In genomic region chr9:128823903-128824406, GRCh38 we compare ENCODE assay signal across 22 cellular contexts. TPM values are rescaled to one million over a fixed set of nuclear protein-coding genes. Genes with fewer than 3 reads are reported as not detected.
DNase-seq lines count a peak whose midpoint lies in the region; ATAC-seq, FAIRE-seq and TF ChIP-seq lines count a peak whose summit lies in the region.
"Had no signal": no experiment of that assay in that cellular context is flagged by ENCODE, and none has a peak within 500 bp of the region (broad histone marks: within the 10 kb centered on the region; RNA-seq: fewer than 3 reads in every experiment).

No MANE protein-coding gene starts in this region.

- H4K20me1 ChIP-seq in HepG2 (ENCODE audit: insufficient read depth, low read length), result no peaks in the 10 kb centered on the region

- H3K79me2 ChIP-seq in HepG2 (ENCODE audit: insufficient read depth, low read length), result peaks cover 12% of the 10 kb centered on the region

- WGBS in HepG2 (ENCODE audit: low lambda C conversion rate), result 87% methylated on average over 2 of the region's 12 CpGs

- H3K9me3 ChIP-seq in NT2/D1 (ENCODE audit: insufficient read depth, low read length), result no peaks in the 10 kb centered on the region
- H3K9me3 ChIP-seq in HepG2 (ENCODE audit: low read length), result no peaks in the 10 kb centered on the region
- H3K9me3 ChIP-seq: A549, Caco-2 had no signal

- H3K4me2 ChIP-seq in HepG2 (ENCODE audit: low read depth, low read length), result no peak overlapping the region
- H3K4me2 ChIP-seq: A549 had no signal

- H3K27ac Mint-ChIP-seq in activated T-cell treated with anti-CD3 and anti-CD28 coated beads, Interleukin-2, amount 50 U/mL, for 24 hours, result peak overlapping the region; percentile 16
- no peak overlapping the region for H3K27ac Mint-ChIP-seq in stimulated activated memory B cell treated with anti-CD40 and anti-IgM and Interleukin-4, amounts not matched to agents 10 μg/mL and 1 μg/mL and 100 μg/mL, for 72 hours
- H3K27ac Mint-ChIP-seq: CD4-positive, alpha-beta T cell had no signal

- H3K9me3 Mint-ChIP-seq in activated T-cell treated with anti-CD3 and anti-CD28 coated beads, Interleukin-2, amount 50 U/mL, for 24 hours, result no peaks in the 10 kb centered on the region
- no peaks in the 10 kb centered on the region for H3K9me3 Mint-ChIP-seq in activated T-cell treated with anti-CD3 and anti-CD28 coated beads, Interleukin-2, amount 50 U/mL, for 4 hours
- no peaks in the 10 kb centered on the region for H3K9me3 Mint-ChIP-seq in stimulated activated memory B cell treated with anti-CD40 and anti-IgM and Interleukin-4, amounts not matched to agents 10 μg/mL and 1 μg/mL and 100 μg/mL, for 72 hours
- H3K9me3 Mint-ChIP-seq: CD4-positive, alpha-beta T cell had no signal

- no peak for ATAC-seq in activated T-cell treated with anti-CD3 and anti-CD28 coated beads, Interleukin-2, amount 50 U/mL, for 4 hours
- ATAC-seq in HepG2 (no peak), HG03521 (IDR thresholded peaks at IDR 0.05; ENCODE audit: unreplicated experiment) (no peak)
- peak; percentile 4 for ATAC-seq in stimulated activated memory B cell treated with anti-CD40 and anti-IgM and Interleukin-4, amounts not matched to agents 10 μg/mL and 1 μg/mL and 100 μg/mL, for 72 hours
- ATAC-seq: A549 had no signal

- TF ChIP-seq POLR2A in HepG2 (IDR thresholded peaks at IDR 0.05; ENCODE audit: insufficient read depth in 1 of 2, low read depth in 2 of 2, low read length in 2 of 2), result no peak

- no peak overlapping the region for H3K27ac ChIP-seq in HepG2 (ENCODE audit: extremely low read length, insufficient read depth, low read length)
- no peak overlapping the region for H3K27ac ChIP-seq in coronary artery
- H3K27ac ChIP-seq: A549 had no signal

- no peak overlapping the region for H2AFZ ChIP-seq in HepG2 (ENCODE audit: low read length)

- POLR2A ChIA-PET in HepG2 (lab: Yijun Ruan, JAX), result interaction anchor here (0.7 kb wide), 1 partner anchor 14 kb away, joined by 3 read pairs; no protein-coding TSS in a partner anchor

- TF ChIP-seq CTCF in HepG2 (CRISPR knock-in tag; IDR thresholded peaks at IDR 0.05) (no peak), coronary artery (IDR thresholded peaks at IDR 0.05) (no peak)

- TF ChIP-seq EP300 in HepG2 (IDR thresholded peaks at IDR 0.05; ENCODE audit: low read depth in 2 of 2, low read length in 2 of 2) (no peak), HepG2 (CRISPR knock-in tag; IDR thresholded peaks at IDR 0.05; ENCODE audit: borderline replicate concordance) (no peak)

- H3K9ac ChIP-seq in NT2/D1 (ENCODE audit: insufficient read length, low read depth) (no peak overlapping the region), HepG2 (ENCODE audit: insufficient read depth, low read depth, low read length) (no peak overlapping the region)

- CTCF ChIA-PET in HepG2 (lab: Yijun Ruan, JAX; ENCODE audit: low intra/inter-chr PET ratio, low total read pairs), result no interaction called here

- no peak overlapping the region for H3K4me3 Mint-ChIP-seq in activated T-cell treated with anti-CD3 and anti-CD28 coated beads, Interleukin-2, amount 50 U/mL, for 24 hours
- no peak overlapping the region for H3K4me3 Mint-ChIP-seq in activated T-cell treated with anti-CD3 and anti-CD28 coated beads, Interleukin-2, amount 50 U/mL, for 4 hours
- H3K4me3 Mint-ChIP-seq in stimulated activated memory B cell treated with anti-CD40 and anti-IgM and Interleukin-4, amounts not matched to agents 10 μg/mL and 1 μg/mL and 100 μg/mL, for 72 hours, result no peak overlapping the region
- H3K4me3 Mint-ChIP-seq: CD4-positive, alpha-beta T cell had no signal

- H3K4me1 ChIP-seq in NT2/D1 (ENCODE audit: insufficient read depth, insufficient read length) (peaks cover 32% of the 10 kb centered on the region), HepG2 (ENCODE audit: insufficient read depth, low read length) (peaks cover 43% of the 10 kb centered on the region)
- H3K4me1 ChIP-seq: Caco-2 had no signal

- no peaks in the 10 kb centered on the region for H3K27me3 ChIP-seq in NT2/D1 (ENCODE audit: insufficient read depth, insufficient read length)
- no peaks in the 10 kb centered on the region for H3K27me3 ChIP-seq in HepG2 (ENCODE audit: control insufficient read depth in 1 of 2, insufficient read depth in 2 of 2, low read length in 2 of 2)

- no peak for FAIRE-seq in HepG2 (lab: Jason Lieb, UNC)
- FAIRE-seq: A549 had no signal

- peaks cover 85% of the 10 kb centered on the region for H3K36me3 Mint-ChIP-seq in activated T-cell treated with anti-CD3 and anti-CD28 coated beads, Interleukin-2, amount 50 U/mL, for 24 hours (ENCODE audit: low read depth)
- peaks cover 29% of the 10 kb centered on the region for H3K36me3 Mint-ChIP-seq in activated T-cell treated with anti-CD3 and anti-CD28 coated beads, Interleukin-2, amount 50 U/mL, for 4 hours (ENCODE audit: insufficient read depth)
- peaks cover 67% of the 10 kb centered on the region for H3K36me3 Mint-ChIP-seq in stimulated activated memory B cell treated with anti-CD40 and anti-IgM and Interleukin-4, amounts not matched to agents 10 μg/mL and 1 μg/mL and 100 μg/mL, for 72 hours

- DNase-seq in activated T-cell treated with anti-CD3 and anti-CD28 coated beads, Interleukin-2, amount 50 U/mL, for 24 hours, result no peak
- DNase-seq in activated T-cell treated with anti-CD3 and anti-CD28 coated beads, Interleukin-2, amount 50 U/mL, for 4 hours, result no peak
- DNase-seq in NT2/D1 (ENCODE audit: low read depth, low spot score) (no peak), HepG2 (ENCODE audit: low spot score) (no peak), coronary artery (ENCODE audit: low spot score) (no peak)
- DNase-seq in stimulated activated CD4-positive, alpha-beta T cell treated with anti-CD3 and anti-CD28 coated beads, Interleukin-15, amount 100 ng/mL, for 24 hours, result no peak
- DNase-seq: Caco-2; CD4-positive, alpha-beta T cell; DMS153; GDM1; H7; NCI-H1105 treated with DMSO at 0.1 percent for 48 hours; NCI-H1694; NCI-H2081 treated with DMSO at 0.1 percent for 48 hours; NCI-H510A; NCI-H748 treated with DMSO at 0.1 percent for 48 hours; NK-92 treated with Interleukin-12 subunit alpha and Interleukin-12 subunit beta, amount 100 ng/mL, for 24 hours; OCI-M1; SIG-M5 had no signal

- in situ Hi-C loops in HepG2 (cut with HindIII; ENCODE audit: extremely low pct_ligation_motif_present, low pct_unique_long_range_greater_than_20kb), result no loop called here

- BruUV-seq in HepG2 (replicated peaks; lab: Mats Ljungman, UMichigan), result no TSS peak

- intact Hi-C loops in HepG2 (cut with micrococcal nuclease; ENCODE audit: unreplicated experiment), result no loop called here

- peaks cover 89% of the 10 kb centered on the region for H3K36me3 ChIP-seq in NT2/D1 (ENCODE audit: insufficient read depth, insufficient read length, low read length)
- H3K36me3 ChIP-seq in HepG2 (replicated peaks in 1 of 2; ENCODE audit: control insufficient read depth in 1 of 2, insufficient read depth in 2 of 2, low read length in 2 of 2), result peaks cover 22 to 62% of the 10 kb centered on the region in 2 experiments

- H3K4me1 Mint-ChIP-seq in activated T-cell treated with anti-CD3 and anti-CD28 coated beads, Interleukin-2, amount 50 U/mL, for 24 hours (ENCODE audit: low read depth), result peaks cover 41% of the 10 kb centered on the region
- H3K4me1 Mint-ChIP-seq in activated T-cell treated with anti-CD3 and anti-CD28 coated beads, Interleukin-2, amount 50 U/mL, for 4 hours (ENCODE audit: low read depth), result peaks cover 28% of the 10 kb centered on the region
- peaks cover 52% of the 10 kb centered on the region for H3K4me1 Mint-ChIP-seq in stimulated activated memory B cell treated with anti-CD40 and anti-IgM and Interleukin-4, amounts not matched to agents 10 μg/mL and 1 μg/mL and 100 μg/mL, for 72 hours

- H3K27me3 Mint-ChIP-seq in activated T-cell treated with anti-CD3 and anti-CD28 coated beads, Interleukin-2, amount 50 U/mL, for 24 hours, result no peaks in the 10 kb centered on the region
- H3K27me3 Mint-ChIP-seq in activated T-cell treated with anti-CD3 and anti-CD28 coated beads, Interleukin-2, amount 50 U/mL, for 4 hours (ENCODE audit: low read depth), result no peaks in the 10 kb centered on the region
- no peaks in the 10 kb centered on the region for H3K27me3 Mint-ChIP-seq in stimulated activated memory B cell treated with anti-CD40 and anti-IgM and Interleukin-4, amounts not matched to agents 10 μg/mL and 1 μg/mL and 100 μg/mL, for 72 hours
- H3K27me3 Mint-ChIP-seq: CD4-positive, alpha-beta T cell had no signal

- no peak for TF ChIP-seq RAD21 in HepG2 (CRISPR knock-in tag; IDR thresholded peaks at IDR 0.05)

- H3K4me3 ChIP-seq in NT2/D1 (ENCODE audit: insufficient read length, low read depth) (peak overlapping the region; percentile 1), HepG2 (replicated peaks in 1 of 3; ENCODE audit: insufficient read depth in 1 of 3, low read depth in 2 of 3, low read length in 3 of 3) (no peak overlapping the region), coronary artery (no peak overlapping the region)
- H3K4me3 ChIP-seq: A549 had no signal

RNA-seq across cellular contexts. Expression of gene SPOUT1, which starts 5.6 kb away (rescaled TPM):
- total RNA-seq in activated T-cell treated with anti-CD3 and anti-CD28 coated beads, Interleukin-2, amount 50 U/mL, for 4 hours, result 100 to 1,000 TPM; 228 to 233 (median 233) TPM
- total RNA-seq in HepG2 (2016; rRNA removed; fragmentation: Illumina TruSeq; extraction: Trizol), result 39.0 and 39.7 TPM in 2 replicates
- total RNA-seq in HepG2 (2016; cell fraction: cytosol; rRNA removed; fragmentation: Illumina TruSeq; extraction: Trizol; ENCODE audit: low read depth), result 23.3 and 28.0 TPM in 2 replicates
- 32.9 and 42.5 TPM in 2 replicates for total RNA-seq in HepG2 (2016; cell fraction: insoluble cytoplasmic fraction; rRNA removed; fragmentation: Illumina TruSeq; extraction: Trizol)
- total RNA-seq in HepG2 (2016; cell fraction: membrane; rRNA removed; fragmentation: Illumina TruSeq; extraction: Trizol), result 13.5 and 14.0 TPM in 2 replicates
- total RNA-seq in HepG2 (2016; cell fraction: nucleus; rRNA removed; fragmentation: Illumina TruSeq; extraction: Trizol), result 19.1 and 26.6 TPM in 2 replicates
- 45.8 and 56.5 TPM in 2 replicates for polyA plus RNA-seq in HepG2 (2011; rRNA removed)
- polyA plus RNA-seq in HepG2 (2011; cell fraction: cytosol; rRNA removed), result 13.7 and 19.1 TPM in 2 replicates
- polyA plus RNA-seq in HepG2 (2011; cell fraction: nucleus; rRNA removed), result 341 and 371 TPM in 2 replicates
- 21.0 and 38.5 TPM in 2 replicates for polyA plus RNA-seq in HepG2 (2012)
- 6.7 and 8.9 TPM in 2 replicates for polyA plus RNA-seq in HepG2 (2016; cell fraction: cytosol; fragmentation: Illumina TruSeq; extraction: Trizol; ENCODE audit: low read depth)
- polyA plus RNA-seq in HepG2 (2016; cell fraction: insoluble cytoplasmic fraction; fragmentation: Illumina TruSeq; extraction: Trizol; ENCODE audit: low read depth), result 46.4 and 46.6 TPM in 2 replicates
- 11.8 and 11.9 TPM in 2 replicates for polyA plus RNA-seq in HepG2 (2016; cell fraction: membrane; fragmentation: Illumina TruSeq; extraction: Trizol; ENCODE audit: low read depth)
- 77.1 and 80.1 TPM in 2 replicates for polyA plus RNA-seq in HepG2 (2016; cell fraction: nucleus; fragmentation: Illumina TruSeq; extraction: Trizol; ENCODE audit: insufficient read depth, low read depth)
- 84.6 and 145 TPM in 2 replicates for polyA minus RNA-seq in HepG2 (2011; rRNA and poly(A)+ RNA removed; ENCODE audit: low replicate concordance)
- polyA minus RNA-seq in HepG2 (2011; cell fraction: cytosol; rRNA and poly(A)+ RNA removed), result 7.4 and 11.6 TPM in 2 replicates
- polyA minus RNA-seq in HepG2 (2011; cell fraction: nucleus; rRNA and poly(A)+ RNA removed), result 24.6 and 26.2 TPM in 2 replicates

RNA-seq across cellular contexts. Expression of gene ENDOG, which starts 5.7 kb away (rescaled TPM):
- total RNA-seq in activated T-cell treated with anti-CD3 and anti-CD28 coated beads, Interleukin-2, amount 50 U/mL, for 4 hours, result 10 to 100 TPM; 22.6 to 28.5 (median 26.4) TPM
- 26.3 and 28.7 TPM in 2 replicates for total RNA-seq in HepG2 (2016; rRNA removed; fragmentation: Illumina TruSeq; extraction: Trizol)
- 6.7 and 7.2 TPM in 2 replicates for total RNA-seq in HepG2 (2016; cell fraction: cytosol; rRNA removed; fragmentation: Illumina TruSeq; extraction: Trizol; ENCODE audit: low read depth)
- 27.5 and 28.8 TPM in 2 replicates for total RNA-seq in HepG2 (2016; cell fraction: insoluble cytoplasmic fraction; rRNA removed; fragmentation: Illumina TruSeq; extraction: Trizol)
- 10.8 and 11.3 TPM in 2 replicates for total RNA-seq in HepG2 (2016; cell fraction: membrane; rRNA removed; fragmentation: Illumina TruSeq; extraction: Trizol)
- 7.2 and 8.7 TPM in 2 replicates for total RNA-seq in HepG2 (2016; cell fraction: nucleus; rRNA removed; fragmentation: Illumina TruSeq; extraction: Trizol)
- 28.8 and 31.5 TPM in 2 replicates for polyA plus RNA-seq in HepG2 (2011; rRNA removed)
- polyA plus RNA-seq in HepG2 (2011; cell fraction: cytosol; rRNA removed), result 27.0 and 54.5 TPM in 2 replicates
- polyA plus RNA-seq in HepG2 (2011; cell fraction: nucleus; rRNA removed), result 24.4 and 27.0 TPM in 2 replicates
- polyA plus RNA-seq in HepG2 (2012), result 8.6 and 10.1 TPM in 2 replicates
- polyA plus RNA-seq in HepG2 (2016; cell fraction: cytosol; fragmentation: Illumina TruSeq; extraction: Trizol; ENCODE audit: low read depth), result 6.3 and 7.3 TPM in 2 replicates
- polyA plus RNA-seq in HepG2 (2016; cell fraction: insoluble cytoplasmic fraction; fragmentation: Illumina TruSeq; extraction: Trizol; ENCODE audit: low read depth), result 25.1 and 28.1 TPM in 2 replicates
- 8.7 and 9.3 TPM in 2 replicates for polyA plus RNA-seq in HepG2 (2016; cell fraction: membrane; fragmentation: Illumina TruSeq; extraction: Trizol; ENCODE audit: low read depth)
- 15.7 and 17.2 TPM in 2 replicates for polyA plus RNA-seq in HepG2 (2016; cell fraction: nucleus; fragmentation: Illumina TruSeq; extraction: Trizol; ENCODE audit: insufficient read depth, low read depth)
- polyA minus RNA-seq in HepG2 (2011; rRNA and poly(A)+ RNA removed; ENCODE audit: low replicate concordance), result 33.6 and 37.4 TPM in 2 replicates
- polyA minus RNA-seq in HepG2 (2011; cell fraction: cytosol; rRNA and poly(A)+ RNA removed), result 12.2 and 15.3 TPM in 2 replicates
- polyA minus RNA-seq in HepG2 (2011; cell fraction: nucleus; rRNA and poly(A)+ RNA removed), result 4.6 and 5.7 TPM in 2 replicates

RNA-seq across cellular contexts. Expression of gene TBC1D13, which starts 36.9 kb away (rescaled TPM):
- 10 to 100 TPM; 23.7 to 26.9 (median 24.6) TPM for total RNA-seq in activated T-cell treated with anti-CD3 and anti-CD28 coated beads, Interleukin-2, amount 50 U/mL, for 4 hours
- 17.9 and 18.4 TPM in 2 replicates for total RNA-seq in HepG2 (2016; rRNA removed; fragmentation: Illumina TruSeq; extraction: Trizol)
- 4.5 and 4.6 TPM in 2 replicates for total RNA-seq in HepG2 (2016; cell fraction: cytosol; rRNA removed; fragmentation: Illumina TruSeq; extraction: Trizol; ENCODE audit: low read depth)
- total RNA-seq in HepG2 (2016; cell fraction: insoluble cytoplasmic fraction; rRNA removed; fragmentation: Illumina TruSeq; extraction: Trizol), result 14.1 and 19.9 TPM in 2 replicates
- total RNA-seq in HepG2 (2016; cell fraction: membrane; rRNA removed; fragmentation: Illumina TruSeq; extraction: Trizol), result 16.9 and 17.6 TPM in 2 replicates
- 10.2 and 11.5 TPM in 2 replicates for total RNA-seq in HepG2 (2016; cell fraction: nucleus; rRNA removed; fragmentation: Illumina TruSeq; extraction: Trizol)
- 18.6 and 19.7 TPM in 2 replicates for polyA plus RNA-seq in HepG2 (2011; rRNA removed)
- 10.4 and 11.9 TPM in 2 replicates for polyA plus RNA-seq in HepG2 (2011; cell fraction: cytosol; rRNA removed)
- 17.0 and 19.7 TPM in 2 replicates for polyA plus RNA-seq in HepG2 (2011; cell fraction: nucleus; rRNA removed)
- polyA plus RNA-seq in HepG2 (2012), result 12.5 and 15.0 TPM in 2 replicates
- polyA plus RNA-seq in HepG2 (2016; cell fraction: cytosol; fragmentation: Illumina TruSeq; extraction: Trizol; ENCODE audit: low read depth), result 4.3 and 4.4 TPM in 2 replicates
- polyA plus RNA-seq in HepG2 (2016; cell fraction: insoluble cytoplasmic fraction; fragmentation: Illumina TruSeq; extraction: Trizol; ENCODE audit: low read depth), result 18.1 and 21.0 TPM in 2 replicates
- polyA plus RNA-seq in HepG2 (2016; cell fraction: membrane; fragmentation: Illumina TruSeq; extraction: Trizol; ENCODE audit: low read depth), result 14.5 and 15.5 TPM in 2 replicates
- 20.4 and 21.2 TPM in 2 replicates for polyA plus RNA-seq in HepG2 (2016; cell fraction: nucleus; fragmentation: Illumina TruSeq; extraction: Trizol; ENCODE audit: insufficient read depth, low read depth)
- 24.8 and 50.6 TPM in 2 replicates for polyA minus RNA-seq in HepG2 (2011; rRNA and poly(A)+ RNA removed; ENCODE audit: low replicate concordance)
- 4.6 and 8.1 TPM in 2 replicates for polyA minus RNA-seq in HepG2 (2011; cell fraction: cytosol; rRNA and poly(A)+ RNA removed)
- polyA minus RNA-seq in HepG2 (2011; cell fraction: nucleus; rRNA and poly(A)+ RNA removed), result 7.9 and 9.4 TPM in 2 replicates

RNA-seq across cellular contexts. Expression of gene ZER1, which starts 52.2 kb away (rescaled TPM):
- 10 to 100 TPM; 10.9 to 14.9 (median 14.5) TPM for total RNA-seq in activated T-cell treated with anti-CD3 and anti-CD28 coated beads, Interleukin-2, amount 50 U/mL, for 4 hours
- total RNA-seq in HepG2 (2016; rRNA removed; fragmentation: Illumina TruSeq; extraction: Trizol), result 7.7 and 9.1 TPM in 2 replicates
- total RNA-seq in HepG2 (2016; cell fraction: cytosol; rRNA removed; fragmentation: Illumina TruSeq; extraction: Trizol; ENCODE audit: low read depth), result 3.8 TPM in 2 replicates
- 7.2 and 8.2 TPM in 2 replicates for total RNA-seq in HepG2 (2016; cell fraction: insoluble cytoplasmic fraction; rRNA removed; fragmentation: Illumina TruSeq; extraction: Trizol)
- 8.5 and 8.7 TPM in 2 replicates for total RNA-seq in HepG2 (2016; cell fraction: membrane; rRNA removed; fragmentation: Illumina TruSeq; extraction: Trizol)
- 5.5 and 5.8 TPM in 2 replicates for total RNA-seq in HepG2 (2016; cell fraction: nucleus; rRNA removed; fragmentation: Illumina TruSeq; extraction: Trizol)
- 40.0 and 43.9 TPM in 2 replicates for polyA plus RNA-seq in HepG2 (2011; rRNA removed)
- 20.7 and 30.4 TPM in 2 replicates for polyA plus RNA-seq in HepG2 (2011; cell fraction: cytosol; rRNA removed)
- polyA plus RNA-seq in HepG2 (2011; cell fraction: nucleus; rRNA removed), result 40.7 and 47.4 TPM in 2 replicates
- polyA plus RNA-seq in HepG2 (2012), result 12.9 and 16.4 TPM in 2 replicates
- polyA plus RNA-seq in HepG2 (2016; cell fraction: cytosol; fragmentation: Illumina TruSeq; extraction: Trizol; ENCODE audit: low read depth), result 2.2 and 3.0 TPM in 2 replicates
- polyA plus RNA-seq in HepG2 (2016; cell fraction: insoluble cytoplasmic fraction; fragmentation: Illumina TruSeq; extraction: Trizol; ENCODE audit: low read depth), result 7.0 and 8.8 TPM in 2 replicates
- polyA plus RNA-seq in HepG2 (2016; cell fraction: membrane; fragmentation: Illumina TruSeq; extraction: Trizol; ENCODE audit: low read depth), result 5.5 and 6.2 TPM in 2 replicates
- 7.5 and 8.6 TPM in 2 replicates for polyA plus RNA-seq in HepG2 (2016; cell fraction: nucleus; fragmentation: Illumina TruSeq; extraction: Trizol; ENCODE audit: insufficient read depth, low read depth)
- polyA minus RNA-seq in HepG2 (2011; rRNA and poly(A)+ RNA removed; ENCODE audit: low replicate concordance), result 73.9 and 109 TPM in 2 replicates
- polyA minus RNA-seq in HepG2 (2011; cell fraction: cytosol; rRNA and poly(A)+ RNA removed), result 18.8 and 24.2 TPM in 2 replicates
- 12.8 and 14.9 TPM in 2 replicates for polyA minus RNA-seq in HepG2 (2011; cell fraction: nucleus; rRNA and poly(A)+ RNA removed)

RNA-seq across cellular contexts. Expression of gene KYAT1, which starts 57.8 kb away (rescaled TPM):
- 1 to 10 TPM; 4.7 to 5.6 (median 4.8) TPM for total RNA-seq in activated T-cell treated with anti-CD3 and anti-CD28 coated beads, Interleukin-2, amount 50 U/mL, for 4 hours
- total RNA-seq in HepG2 (2016; rRNA removed; fragmentation: Illumina TruSeq; extraction: Trizol), result 5.6 and 9.2 TPM in 2 replicates
- 2.0 and 2.8 TPM in 2 replicates for total RNA-seq in HepG2 (2016; cell fraction: cytosol; rRNA removed; fragmentation: Illumina TruSeq; extraction: Trizol; ENCODE audit: low read depth)
- 6.1 and 10.3 TPM in 2 replicates for total RNA-seq in HepG2 (2016; cell fraction: insoluble cytoplasmic fraction; rRNA removed; fragmentation: Illumina TruSeq; extraction: Trizol)
- 3.5 and 4.0 TPM in 2 replicates for total RNA-seq in HepG2 (2016; cell fraction: membrane; rRNA removed; fragmentation: Illumina TruSeq; extraction: Trizol)
- total RNA-seq in HepG2 (2016; cell fraction: nucleus; rRNA removed; fragmentation: Illumina TruSeq; extraction: Trizol), result 13.5 and 14.4 TPM in 2 replicates
- polyA plus RNA-seq in HepG2 (2011; rRNA removed), result 46.5 and 58.4 TPM in 2 replicates
- 22.3 and 28.7 TPM in 2 replicates for polyA plus RNA-seq in HepG2 (2011; cell fraction: cytosol; rRNA removed)
- 274 and 317 TPM in 2 replicates for polyA plus RNA-seq in HepG2 (2011; cell fraction: nucleus; rRNA removed)
- polyA plus RNA-seq in HepG2 (2012), result 22.3 and 32.9 TPM in 2 replicates
- polyA plus RNA-seq in HepG2 (2016; cell fraction: cytosol; fragmentation: Illumina TruSeq; extraction: Trizol; ENCODE audit: low read depth), result 1.4 and 1.9 TPM in 2 replicates
- polyA plus RNA-seq in HepG2 (2016; cell fraction: insoluble cytoplasmic fraction; fragmentation: Illumina TruSeq; extraction: Trizol; ENCODE audit: low read depth), result 4.9 and 6.1 TPM in 2 replicates
- 1.7 and 2.4 TPM in 2 replicates for polyA plus RNA-seq in HepG2 (2016; cell fraction: membrane; fragmentation: Illumina TruSeq; extraction: Trizol; ENCODE audit: low read depth)
- 34.5 and 36.6 TPM in 2 replicates for polyA plus RNA-seq in HepG2 (2016; cell fraction: nucleus; fragmentation: Illumina TruSeq; extraction: Trizol; ENCODE audit: insufficient read depth, low read depth)
- 38.2 and 47.2 TPM in 2 replicates for polyA minus RNA-seq in HepG2 (2011; rRNA and poly(A)+ RNA removed; ENCODE audit: low replicate concordance)
- polyA minus RNA-seq in HepG2 (2011; cell fraction: cytosol; rRNA and poly(A)+ RNA removed), result 9.3 and 15.4 TPM in 2 replicates
- polyA minus RNA-seq in HepG2 (2011; cell fraction: nucleus; rRNA and poly(A)+ RNA removed), result 48.0 and 50.7 TPM in 2 replicates
